Comparison of ENCODE assay signal across 15 cellular contexts in the genomic region with DNA sequence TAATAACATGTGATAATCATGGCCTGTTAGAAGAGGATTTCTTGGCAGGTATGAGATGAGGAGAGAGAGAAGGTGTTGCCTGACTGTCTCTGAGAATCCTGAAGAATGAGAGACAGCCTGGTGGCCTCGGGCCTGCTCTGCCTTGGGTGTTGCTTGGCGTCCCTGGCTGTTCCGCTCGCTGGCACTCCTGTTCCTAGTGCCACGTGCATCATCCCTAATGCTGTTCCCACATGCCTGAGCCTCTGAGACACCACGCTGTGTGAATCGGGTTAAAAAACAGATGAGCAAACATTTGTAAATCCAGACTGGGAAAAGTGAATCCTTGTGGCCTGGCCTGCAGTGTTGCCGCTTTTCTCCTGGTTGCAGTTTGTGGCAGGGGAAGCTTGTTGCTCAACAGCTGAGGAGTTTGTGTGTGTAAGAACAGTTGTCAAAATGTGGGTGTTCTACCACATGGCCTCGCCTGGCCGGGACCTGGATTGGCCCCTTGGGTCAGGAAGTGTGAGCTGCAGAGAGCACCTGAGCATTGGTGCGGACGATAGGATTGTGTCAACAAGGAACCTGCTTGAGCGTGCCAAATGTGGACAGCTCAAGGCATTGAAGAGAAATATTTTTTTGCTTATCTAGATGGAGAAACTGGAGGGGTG. TPM values are rescaled to one million over a fixed set of nuclear protein-coding genes. Genes with fewer than 3 reads are reported as not detected.
DNase-seq lines count a peak whose midpoint lies in the region; ATAC-seq and TF ChIP-seq lines count a peak whose summit lies in the region.
"Had no signal": no experiment of that assay in that cellular context is flagged by ENCODE, and none has a peak within 500 bp of the region (broad histone marks: within the 10 kb centered on the region; RNA-seq: fewer than 3 reads in every experiment).

No MANE protein-coding gene starts in this region.

- DNase-seq in Right ventricle myocardium superior (no peak), left cardiac atrium (no peak), epithelial cell of prostate (ENCODE audit: low read depth, low spot score) (no peak), lower lobe of right lung (no peak), type B pancreatic cell (ENCODE audit: extremely low spot score, unreplicated experiment) (no peak), NCI-H226 (no peak), NCI-H1105 treated with DMSO at 0.1 percent for 48 hours (lab: John Stamatoyannopoulos, UW) (no peak)
- DNase-seq: activated CD4-positive, alpha-beta T cell treated with anti-CD3 and anti-CD28 coated beads, Interleukin-2, amount 50 U/mL, for 4 hours; activated T-cell treated with anti-CD3 and anti-CD28 coated beads, Interleukin-2, amount 50 U/mL, for 1 hour; stimulated activated naive CD4-positive, alpha-beta T cell treated with Interleukin-2 at 50 U/mL for 16 hours; trophoblast cell had no signal

- no peaks in the 10 kb centered on the region for H3K9me3 Mint-ChIP-seq in type B pancreatic cell

- peaks cover 20% of the 10 kb centered on the region for H3K36me3 Mint-ChIP-seq in type B pancreatic cell

- H3K27ac Mint-ChIP-seq in type B pancreatic cell: peak overlapping the region; percentile 25

- intact Hi-C loops in Right ventricle myocardium superior (cut with DNase I) (no loop called here), left cardiac atrium (cut with DNase I) (no loop called here), lower lobe of right lung (cut with DNase I) (no loop called here)

- peaks cover 5% of the 10 kb centered on the region for H3K4me1 ChIP-seq in lower lobe of right lung

- H3K4me1 Mint-ChIP-seq in type B pancreatic cell (ENCODE audit: unreplicated experiment): peaks cover 11% of the 10 kb centered on the region

- peaks cover 59% of the 10 kb centered on the region for H3K36me3 ChIP-seq in lower lobe of right lung

- no peaks in the 10 kb centered on the region for H3K9me3 ChIP-seq in lower lobe of right lung
- H3K9me3 ChIP-seq: esophagus muscularis mucosa had no signal

- no peak overlapping the region for H3K4me3 Mint-ChIP-seq in type B pancreatic cell
- H3K4me3 Mint-ChIP-seq: activated naive CD8-positive, alpha-beta T cell had no signal

- H3K27ac ChIP-seq in epithelial cell of prostate (peak overlapping the region; percentile 43), lower lobe of right lung (no peak overlapping the region)
- H3K27ac ChIP-seq: esophagus muscularis mucosa had no signal

- ATAC-seq in Right ventricle myocardium superior (ENCODE audit: poor library complexity): peak; percentile 41
- ATAC-seq in left cardiac atrium: no peak
- ATAC-seq in lower lobe of right lung: peak; percentile 68 to 70
- no peak for ATAC-seq in HG02610 (IDR thresholded peaks at IDR 0.05; ENCODE audit: unreplicated experiment)
- ATAC-seq: Panc1 had no signal

- no peak overlapping the region for H3K4me3 ChIP-seq in lower lobe of right lung
- H3K4me3 ChIP-seq: esophagus muscularis mucosa had no signal

- H3K27me3 Mint-ChIP-seq in type B pancreatic cell: no peaks in the 10 kb centered on the region
- H3K27me3 Mint-ChIP-seq: activated naive CD8-positive, alpha-beta T cell had no signal

- no peaks in the 10 kb centered on the region for H3K27me3 ChIP-seq in lower lobe of right lung (ENCODE audit: low read depth)
- H3K27me3 ChIP-seq: esophagus muscularis mucosa had no signal

- TF ChIP-seq CTCF in lower lobe of right lung (IDR thresholded peaks at IDR 0.05): no peak
- no peak for TF ChIP-seq CTCF in type B pancreatic cell (conservative IDR thresholded peaks at IDR 0.05)

RNA-seq across cellular contexts. Expression of a gene that starts 22.0 kb away (rescaled TPM):
- total RNA-seq in Right ventricle myocardium superior (42.1 TPM), left cardiac atrium (10 to 100 TPM; 28.0 to 33.6 TPM), lower lobe of right lung (36.1 TPM), type B pancreatic cell (ENCODE audit: low replicate concordance) (39.4 and 41.4 TPM in 2 replicates)

RNA-seq across cellular contexts. Expression of a gene that starts 22.2 kb away (rescaled TPM):
- total RNA-seq in Right ventricle myocardium superior (93.3 TPM), left cardiac atrium (10 to 100 TPM; 65.2 to 78.2 TPM), lower lobe of right lung (89.3 TPM), type B pancreatic cell (ENCODE audit: low replicate concordance) (120 and 126 TPM in 2 replicates)

Comparison
In these comparisons a context has a peak if more than half of its experiments do, and no peak if none do; other contexts are left out.
1. ATAC-seq: peak in Right ventricle myocardium superior (single experiment) and lower lobe of right lung (2 of 2); none in left cardiac atrium (0 of 2) and HG02610 (single experiment).